In the genomic region with DNA sequence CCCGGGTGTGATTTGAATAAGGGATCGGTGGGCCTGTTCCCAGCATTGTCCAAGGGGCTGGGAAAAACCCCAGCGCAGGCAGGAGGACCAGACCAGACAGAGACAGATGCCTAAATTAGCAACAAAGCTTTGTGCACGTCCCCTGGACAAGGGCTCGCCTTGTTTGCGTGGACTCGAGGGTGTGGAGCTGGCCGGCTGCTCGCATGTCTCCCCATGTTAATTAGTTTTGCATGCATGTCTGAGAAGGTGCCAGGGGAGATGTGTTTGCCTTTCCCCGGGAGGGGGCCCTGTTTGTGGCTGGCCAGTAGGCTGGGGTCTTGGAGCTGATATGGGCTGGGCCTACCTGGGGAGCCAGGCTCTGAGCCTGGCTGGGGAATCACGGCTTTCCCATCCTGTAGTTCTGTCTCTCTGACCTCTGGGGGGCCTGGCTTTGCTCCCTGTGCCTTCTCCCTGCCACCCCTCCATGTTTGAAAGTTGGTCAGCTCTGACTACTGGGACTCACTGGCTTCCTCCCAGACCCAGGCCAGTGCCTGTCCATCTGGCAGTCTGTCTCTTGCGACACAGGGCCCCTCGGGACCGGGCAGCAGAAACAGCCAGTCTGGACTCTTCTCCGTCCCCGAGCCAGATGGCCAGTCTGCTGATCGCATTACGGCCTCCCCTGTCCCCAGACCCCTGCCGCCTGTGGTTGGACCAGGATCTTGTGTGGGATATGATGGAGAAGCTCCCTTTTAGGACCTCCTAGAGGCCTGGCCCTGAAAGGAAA, we compare ENCODE assay signal across 21 cellular contexts. TPM values are rescaled to one million over a fixed set of nuclear protein-coding genes. Genes with fewer than 3 reads are reported as not detected.
DNase-seq lines count a peak whose midpoint lies in the region; TF ChIP-seq lines count a peak whose summit lies in the region.
"Had no signal": no experiment of that assay in that cellular context is flagged by ENCODE, and none has a peak within 500 bp of the region (broad histone marks: within the 10 kb centered on the region; RNA-seq: fewer than 3 reads in every experiment).

No MANE protein-coding gene starts in this region.

- H3K4me1 ChIP-seq in HEK293 (ENCODE audit: control insufficient read depth, insufficient read depth, low read length) (no peaks in the 10 kb centered on the region), left ventricle myocardium inferior (no peaks in the 10 kb centered on the region)

- POLR2A ChIA-PET in HEK293 (lab: Yijun Ruan, JAX): interaction anchor here (1.2 kb wide), 1 partner anchor 12 kb away, joined by 4 read pairs; no protein-coding TSS in a partner anchor

- H3K27ac ChIP-seq in HEK293 (ENCODE audit: extremely low read depth, low read depth, low read length) (no peak overlapping the region), left ventricle myocardium inferior (replicated peaks) (no peak overlapping the region)
- H3K27ac ChIP-seq: BLaER1 treated with 17β-estradiol and CSF1 and Interleukin-3, amounts not matched to agents 10 nM and 100 nM had no signal

- DNase-seq in AG08395 (ENCODE audit: low spot score): peak; percentile 19
- peak; percentile 25 for DNase-seq in astrocyte of the hippocampus (ENCODE audit: low read depth, low spot score)
- peak; percentile 75 for DNase-seq in islet precursor cell
- DNase-seq in HT-29 (ENCODE audit: low spot score): no peak
- no peak for DNase-seq in left ventricle myocardium inferior
- no peak for DNase-seq in activated effector memory CD4-positive, alpha-beta T cell treated with Interleukin-2 at 50 U/mL for 16 hours
- DNase-seq in HuH-7 (ENCODE audit: low spot score): no peak
- DNase-seq: activated CD4-positive, alpha-beta T cell treated with anti-CD3 and anti-CD28 coated beads, Interleukin-2, amount 10 ng/mL, durations not matched to agents 7 days and 5 days; activated naive CD4-positive, alpha-beta T cell treated with anti-CD3 and anti-CD28 coated beads for 36 hours; activated T-cell treated with anti-CD3 and anti-CD28 coated beads, Interleukin-2, amount 50 U/mL, for 48 hours; amniotic stem cell; dermis blood vessel endothelial cell; kidney glomerular epithelial cell; NCI-H1105 treated with DMSO at 0.1 percent for 48 hours; NCI-H2107; NCI-H446; T-helper 17 cell had no signal

- H3K36me3 ChIP-seq in HEK293 (ENCODE audit: control insufficient read depth in 2 of 2, insufficient read depth in 1 of 2, low read length in 2 of 2) (no peaks in the 10 kb centered on the region), left ventricle myocardium inferior (no peaks in the 10 kb centered on the region)
- H3K36me3 ChIP-seq: BLaER1 treated with 17β-estradiol and CSF1 and Interleukin-3, amounts not matched to agents 10 nM and 100 nM had no signal

- TF ChIP-seq CTCF in HEK293 (tag by site-specific recombination; IDR thresholded peaks at IDR 0.05): no peak
- TF ChIP-seq CTCF in left ventricle myocardium inferior (IDR thresholded peaks at IDR 0.05; ENCODE audit: borderline replicate concordance): no peak

- no peaks in the 10 kb centered on the region for H3K9me3 ChIP-seq in HEK293 (ENCODE audit: control insufficient read depth, insufficient read depth, low read depth, low read length)
- H3K9me3 ChIP-seq in left ventricle myocardium inferior (replicated peaks): no peaks in the 10 kb centered on the region
- H3K9me3 ChIP-seq: BLaER1 treated with 17β-estradiol and CSF1 and Interleukin-3, amounts not matched to agents 10 nM and 100 nM had no signal

- CTCF ChIA-PET in HEK293 (lab: Yijun Ruan, JAX): interaction anchor here (0.8 to 16.0 kb wide), 7 partner anchors 8 to 44 kb away, joined by 3 to 237 read pairs (median 4); no protein-coding TSS in a partner anchor

- H3K4me3 ChIP-seq in HEK293 (ENCODE audit: low read depth, low read length) (no peak overlapping the region), left ventricle myocardium inferior (no peak overlapping the region)
- H3K4me3 ChIP-seq: BLaER1 treated with 17β-estradiol and CSF1 and Interleukin-3, amounts not matched to agents 10 nM and 100 nM; GM12878; smooth muscle cell had no signal

- peaks cover 89% of the 10 kb centered on the region for H3K27me3 ChIP-seq in left ventricle myocardium inferior (ENCODE audit: low read depth)

- intact Hi-C loops in left ventricle myocardium inferior (cut with micrococcal nuclease): no loop called here

TF ChIP-seq in HEK293, 187 proteins besides CTCF, POLR2A, EP300 and RAD21:
- TF ChIP-seq SETDB1 (IDR thresholded peaks at IDR 0.05; ENCODE audit: insufficient read length, low read length) (no peak), PRDM10 (tag by site-specific recombination; IDR thresholded peaks at IDR 0.05) (0 out of 2 replicates have a peak, but pooled peaks have one; percentile 17), ZNF148 (tag by site-specific recombination; IDR thresholded peaks at IDR 0.05; ENCODE audit: borderline replicate concordance) (no peak), ZNF175 (tag by site-specific recombination; IDR thresholded peaks at IDR 0.05) (no peak), ZIC2 (tag by site-specific recombination; IDR thresholded peaks at IDR 0.05) (peak; percentile 25; the same call in 1 of the 2 replicates)

RNA-seq across cellular contexts. Expression of gene POLG, which starts 55.4 kb away (rescaled TPM):
- 159 and 161 TPM in 2 replicates for total RNA-seq in HT-29 (2014; rRNA removed; shearing (Covaris generic))
- total RNA-seq in left ventricle myocardium inferior: 31.1 TPM

Comparison
In these comparisons a context has a peak if more than half of its experiments do, and no peak if none do; other contexts are left out.
1. DNase-seq: peak in AG08395 (single experiment), astrocyte of the hippocampus (single experiment) and islet precursor cell (single experiment); none in HT-29 (single experiment), left ventricle myocardium inferior (single experiment), activated effector memory CD4-positive, alpha-beta T cell treated with Interleukin-2 at 50 U/mL for 16 hours (single experiment) and HuH-7 (single experiment).